In genomic region chr11:114964676-114965214, GRCh38 we compare ENCODE assay signal across 8 cellular contexts.
"Had no signal": no experiment of that assay in that cellular context is flagged by ENCODE, and none has a peak within 500 bp of the region (broad histone marks: within the 10 kb centered on the region; RNA-seq: fewer than 3 reads in every experiment).

No MANE protein-coding gene starts in this region.

- DNase-seq: activated CD4-positive, alpha-beta T cell treated with anti-CD3 and anti-CD28 coated beads for 36 hours; activated CD4-positive, alpha-beta T cell treated with anti-CD3 and anti-CD28 coated beads, Interleukin-2, amount 50 U/mL, for 48 hours; activated naive CD8-positive, alpha-beta T cell treated with anti-CD3 and anti-CD28 coated beads, Interleukin-2, amount 10 ng/mL, durations not matched to agents 7 days and 5 days; activated T-cell treated with anti-CD3 and anti-CD28 coated beads for 4 hours; amygdala; effector memory CD8-positive, alpha-beta T cell; foreskin fibroblast; stimulated activated naive B cell treated with anti-CD40 and anti-IgM and Interleukin-4, amounts not matched to agents 10 μg/mL and 1 μg/mL and 100 μg/mL, for 72 hours had no signal

- ATAC-seq: activated CD4-positive, alpha-beta T cell treated with anti-CD3 and anti-CD28 coated beads for 36 hours; effector memory CD8-positive, alpha-beta T cell; stimulated activated naive B cell treated with anti-CD40 and anti-IgM and Interleukin-4, amounts not matched to agents 10 μg/mL and 1 μg/mL and 100 μg/mL, for 72 hours had no signal
